18 cellular contexts compared by ENCODE assay signal in genomic region chr6:62390413-62390812, GRCh38.
"Had no signal": no experiment of that assay in that cellular context is flagged by ENCODE, and none has a peak within 500 bp of the region (broad histone marks: within the 10 kb centered on the region; RNA-seq: fewer than 3 reads in every experiment).

No MANE protein-coding gene starts in this region.

- H3K27me3 Mint-ChIP-seq: activated naive CD8-positive, alpha-beta T cell; dendritic cell treated with granulocyte-macrophage colony-stimulating factor and Interleukin-4, amounts not matched to agents 40 ng/mL and 50 ng/mL, for 4 days; effector memory CD8-positive, alpha-beta T cell; naive thymus-derived CD8-positive, alpha-beta T cell had no signal

- H3K9me3 ChIP-seq: neutrophil, right atrium auricular region, tibial artery, vagina had no signal

- H3K4me1 ChIP-seq: right atrium auricular region, tibial artery, vagina had no signal

- H3K27ac Mint-ChIP-seq: activated naive CD8-positive, alpha-beta T cell; dendritic cell treated with granulocyte-macrophage colony-stimulating factor and Interleukin-4, amounts not matched to agents 40 ng/mL and 50 ng/mL, for 4 days; effector memory CD8-positive, alpha-beta T cell; naive thymus-derived CD8-positive, alpha-beta T cell had no signal

- ATAC-seq: activated CD4-positive, CD25-positive, alpha-beta regulatory T cell treated with anti-CD3 and anti-CD28 coated beads, Interleukin-2, amount 50 U/mL, for 24 hours; effector memory CD8-positive, alpha-beta T cell; left colon; naive thymus-derived CD8-positive, alpha-beta T cell had no signal

- H3K36me3 Mint-ChIP-seq: activated naive CD8-positive, alpha-beta T cell had no signal

- H3K27ac ChIP-seq: brain microvascular endothelial cell, neutrophil, right atrium auricular region, tibial artery, vagina had no signal

- H3K4me3 ChIP-seq: lung, right atrium auricular region, smooth muscle cell, tibial artery, vagina had no signal

- DNase-seq: activated CD4-positive, alpha-beta T cell treated with anti-CD3 and anti-CD28 coated beads, Interleukin-2, amount 50 U/mL, for 4 hours; activated gamma-delta T cell; activated T-cell treated with anti-CD3 and anti-CD28 coated beads, Interleukin-2, amount 50 U/mL, for 48 hours; brain microvascular endothelial cell; cerebellar nuclear complex; effector memory CD8-positive, alpha-beta T cell; left colon; naive thymus-derived CD8-positive, alpha-beta T cell; posterior cingulate gyrus; tibial artery had no signal

- H3K4me3 Mint-ChIP-seq: activated naive CD8-positive, alpha-beta T cell; dendritic cell treated with granulocyte-macrophage colony-stimulating factor and Interleukin-4, amounts not matched to agents 40 ng/mL and 50 ng/mL, for 4 days; effector memory CD8-positive, alpha-beta T cell; naive thymus-derived CD8-positive, alpha-beta T cell had no signal

- H3K27me3 ChIP-seq: brain microvascular endothelial cell, neutrophil, right atrium auricular region, tibial artery, vagina had no signal

- H3K36me3 ChIP-seq: brain microvascular endothelial cell, neutrophil, right atrium auricular region, tibial artery, vagina had no signal

- H3K4me2 ChIP-seq: smooth muscle cell had no signal
